In the genomic region with DNA sequence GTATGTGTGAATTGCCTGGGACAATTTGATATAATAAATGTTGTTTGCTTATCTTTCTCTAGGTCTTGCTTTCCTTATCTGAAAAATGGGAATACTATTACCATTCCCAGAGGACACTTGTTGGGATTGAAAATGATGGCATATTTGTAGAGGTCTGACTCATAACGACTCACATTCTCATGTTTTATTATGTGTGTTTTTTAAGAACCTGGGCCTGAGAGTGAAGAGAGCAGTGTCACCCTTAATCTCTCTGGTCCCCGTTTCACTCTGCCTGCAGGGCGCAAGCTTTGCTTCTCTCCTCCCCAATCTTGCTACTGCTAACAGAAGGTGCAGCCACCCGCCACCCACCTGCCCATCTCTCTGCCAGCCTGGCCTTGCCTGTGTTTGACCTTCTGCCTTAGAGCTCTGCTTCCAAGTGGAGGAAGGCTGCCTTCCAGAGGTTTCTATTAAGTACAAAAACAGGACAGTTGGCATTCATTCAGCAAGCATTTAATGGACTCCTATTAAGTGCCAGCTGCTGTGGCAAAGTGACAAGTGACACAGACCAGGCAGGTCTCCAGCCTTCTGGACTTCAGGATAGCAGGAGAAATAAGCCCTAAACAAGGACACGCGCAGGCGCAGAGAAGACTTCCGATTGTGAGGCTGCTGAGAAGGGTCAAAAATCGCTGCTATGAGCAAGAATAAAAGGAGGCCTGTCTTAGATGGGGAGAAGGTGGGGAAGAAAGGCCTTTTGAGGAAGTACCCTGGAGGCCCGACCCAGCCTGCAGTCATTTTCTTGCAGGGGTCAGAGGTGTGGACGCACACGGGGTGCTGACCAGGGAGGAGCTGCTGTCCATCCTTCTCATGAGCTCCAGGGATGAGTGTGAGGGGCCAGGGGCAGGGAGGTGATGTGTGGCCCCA, we compare ENCODE assay signal across 9 cellular contexts.
DNase-seq lines count a peak whose midpoint lies in the region; TF ChIP-seq lines count a peak whose summit lies in the region.
"Had no signal": no experiment of that assay in that cellular context is flagged by ENCODE, and none has a peak within 500 bp of the region (broad histone marks: within the 10 kb centered on the region; RNA-seq: fewer than 3 reads in every experiment).

No MANE protein-coding gene starts in this region.

- peak; percentile 51 for DNase-seq in activated naive CD4-positive, alpha-beta T cell treated with anti-CD3 and anti-CD28 coated beads for 36 hours
- DNase-seq in activated naive CD4-positive, alpha-beta T cell treated with anti-CD3 and anti-CD28 coated beads, Interleukin-2, amount 50 U/mL, for 16 hours = no peak
- peak; percentile 42 for DNase-seq in SKM-1 treated with dmso at 0.1 percent for 144 hours (lab: John Stamatoyannopoulos, UW; ENCODE audit: unreplicated experiment)
- peak; percentile 20 for DNase-seq in glomerular visceral epithelial cell (ENCODE audit: extremely low spot score)
- peak; percentile 32 for DNase-seq in type B pancreatic cell (ENCODE audit: extremely low spot score, unreplicated experiment)
- no peak for DNase-seq in HUDEP-2 (lab: John Stamatoyannopoulos, UW; ENCODE audit: unreplicated experiment in 76 of 76)
- DNase-seq in SIG-M5 (lab: John Stamatoyannopoulos, UW) = no peak
- DNase-seq in glutamatergic neuron = no peak
- DNase-seq: thyroid gland had no signal

- H3K4me3 Mint-ChIP-seq in activated naive CD4-positive, alpha-beta T cell treated with anti-CD3 and anti-CD28 coated beads for 36 hours = no peak overlapping the region
- H3K4me3 Mint-ChIP-seq in type B pancreatic cell = no peak overlapping the region
- H3K4me3 Mint-ChIP-seq in glutamatergic neuron (ENCODE audit: unreplicated experiment) = no peak overlapping the region

- H3K27me3 Mint-ChIP-seq in activated naive CD4-positive, alpha-beta T cell treated with anti-CD3 and anti-CD28 coated beads for 36 hours (ENCODE audit: low read depth) = no peaks in the 10 kb centered on the region
- H3K27me3 Mint-ChIP-seq in type B pancreatic cell = peaks cover 10% of the 10 kb centered on the region
- H3K27me3 Mint-ChIP-seq in glutamatergic neuron (ENCODE audit: unreplicated experiment) = peaks cover 3% of the 10 kb centered on the region

- peaks cover 58% of the 10 kb centered on the region for H3K4me1 Mint-ChIP-seq in activated naive CD4-positive, alpha-beta T cell treated with anti-CD3 and anti-CD28 coated beads for 36 hours (ENCODE audit: low read depth)
- no peaks in the 10 kb centered on the region for H3K4me1 Mint-ChIP-seq in type B pancreatic cell (ENCODE audit: unreplicated experiment)
- no peaks in the 10 kb centered on the region for H3K4me1 Mint-ChIP-seq in glutamatergic neuron (ENCODE audit: low read depth, unreplicated experiment)

- intact Hi-C loops in activated naive CD4-positive, alpha-beta T cell treated with anti-CD3 and anti-CD28 coated beads for 36 hours (cut with micrococcal nuclease) = loop anchor here (1.0 kb wide), 1 partner anchor 323 kb away; no protein-coding TSS in a partner anchor

- H3K27ac Mint-ChIP-seq in activated naive CD4-positive, alpha-beta T cell treated with anti-CD3 and anti-CD28 coated beads for 36 hours = no peak overlapping the region
- H3K27ac Mint-ChIP-seq in type B pancreatic cell (no peak overlapping the region), glutamatergic neuron (ENCODE audit: unreplicated experiment) (no peak overlapping the region)

- TF ChIP-seq CTCF in type B pancreatic cell (conservative IDR thresholded peaks at IDR 0.05) (no peak), glutamatergic neuron (IDR thresholded peaks at IDR 0.05; ENCODE audit: partially characterized antibody, unreplicated experiment) (no peak)

- no peaks in the 10 kb centered on the region for H3K36me3 Mint-ChIP-seq in activated naive CD4-positive, alpha-beta T cell treated with anti-CD3 and anti-CD28 coated beads for 36 hours (ENCODE audit: low read depth)
- H3K36me3 Mint-ChIP-seq in type B pancreatic cell = no peaks in the 10 kb centered on the region
- H3K36me3 Mint-ChIP-seq in glutamatergic neuron (ENCODE audit: unreplicated experiment) = no peaks in the 10 kb centered on the region

- CTCF ChIA-PET in activated naive CD4-positive, alpha-beta T cell treated with anti-CD3 and anti-CD28 coated beads for 36 hours (lab: Charles Lee) = interaction anchor here (3.4 kb wide), 1 partner anchor 325 kb away, joined by 11 read pairs; no protein-coding TSS in a partner anchor

- no peaks in the 10 kb centered on the region for H3K9me3 Mint-ChIP-seq in activated naive CD4-positive, alpha-beta T cell treated with anti-CD3 and anti-CD28 coated beads for 36 hours
- no peaks in the 10 kb centered on the region for H3K9me3 Mint-ChIP-seq in type B pancreatic cell
- no peaks in the 10 kb centered on the region for H3K9me3 Mint-ChIP-seq in glutamatergic neuron (ENCODE audit: unreplicated experiment)

Comparison
In these comparisons a context has a peak if more than half of its experiments do, and no peak if none do; other contexts are left out.
1. DNase-seq: peak in activated naive CD4-positive, alpha-beta T cell treated with anti-CD3 and anti-CD28 coated beads for 36 hours (single experiment), SKM-1 treated with dmso at 0.1 percent for 144 hours (single experiment), glomerular visceral epithelial cell (single experiment) and type B pancreatic cell (single experiment); none in activated naive CD4-positive, alpha-beta T cell treated with anti-CD3 and anti-CD28 coated beads, Interleukin-2, amount 50 U/mL, for 16 hours (single experiment), HUDEP-2 (0 of 76), SIG-M5 (single experiment) and glutamatergic neuron (single experiment).